ENCODE assay signal across 15 cellular contexts in genomic region chr1:91783423-91784162, GRCh38.
DNase-seq lines count a peak whose midpoint lies in the region; FAIRE-seq and TF ChIP-seq lines count a peak whose summit lies in the region.
"Had no signal": no experiment of that assay in that cellular context is flagged by ENCODE, and none has a peak within 500 bp of the region (broad histone marks: within the 10 kb centered on the region; RNA-seq: fewer than 3 reads in every experiment).

No MANE protein-coding gene starts in this region.

- DNase-seq in RPMI7951 (ENCODE audit: low read depth) = peak; percentile 52
- peak; percentile 86 for DNase-seq in fibroblast of mammary gland (ENCODE audit: low read depth)
- DNase-seq in mesothelial cell of epicardium (ENCODE audit: low spot score in 2 of 2, unreplicated experiment in 2 of 2) = no peak
- no peak for DNase-seq in tibial nerve (ENCODE audit: low spot score in 2 of 2)
- DNase-seq in foreskin melanocyte = no peak
- no peak for DNase-seq in kidney
- no peak for DNase-seq in HEK293T (ENCODE audit: extremely low spot score)
- no peak for DNase-seq in NCI-H187 (lab: John Stamatoyannopoulos, UW)
- DNase-seq: activated naive CD8-positive, alpha-beta T cell treated with anti-CD3 and anti-CD28 coated beads for 36 hours; Karpas-422; NCI-H2171 treated with DMSO at 0.1 percent for 48 hours; PC-9; posterior cingulate gyrus had no signal

- peaks cover 50% of the 10 kb centered on the region for H3K4me1 Mint-ChIP-seq in mesothelial cell of epicardium

- H3K36me3 ChIP-seq in tibial nerve (peaks cover 0 to 5% (median 0%) of the 10 kb centered on the region in 3 donors), kidney (ENCODE audit: control insufficient read depth in 1 of 2, insufficient read depth in 2 of 2, low read length in 2 of 2) (no peaks in the 10 kb centered on the region)

- CTCF ChIA-PET in HEK293T (lab: Yijun Ruan, JAX) = no interaction called here

- no peak for TF ChIP-seq POLR2A in tibial nerve (IDR thresholded peaks at IDR 0.05)

- no peak for FAIRE-seq in kidney (lab: Jason Lieb, UNC)
- FAIRE-seq: endometrium, keratinocyte had no signal

- TF ChIP-seq CTCF in fibroblast of mammary gland (conservative IDR thresholded peaks at IDR 0.05; ENCODE audit: control insufficient read depth, insufficient read depth, low read depth, low read length) (no peak), mesothelial cell of epicardium (IDR thresholded peaks at IDR 0.05; ENCODE audit: unreplicated experiment) (no peak), tibial nerve (IDR thresholded peaks at IDR 0.05) (no peak), kidney (IDR thresholded peaks at IDR 0.05; ENCODE audit: borderline replicate concordance, extremely low read depth, insufficient read depth) (no peak)

- H3K9me3 Mint-ChIP-seq in mesothelial cell of epicardium = no peaks in the 10 kb centered on the region
- H3K9me3 Mint-ChIP-seq: activated naive CD8-positive, alpha-beta T cell treated with anti-CD3 and anti-CD28 coated beads for 36 hours had no signal

- no peak overlapping the region for H3K4me3 Mint-ChIP-seq in mesothelial cell of epicardium
- H3K4me3 Mint-ChIP-seq: activated naive CD8-positive, alpha-beta T cell treated with anti-CD3 and anti-CD28 coated beads for 36 hours had no signal

- WGBS in tibial nerve, 2 donors = 38 to 44% methylated on average over 7 of the region's 7 CpGs

- H3K27ac Mint-ChIP-seq in mesothelial cell of epicardium = peak overlapping the region; percentile 69
- H3K27ac Mint-ChIP-seq: activated naive CD8-positive, alpha-beta T cell treated with anti-CD3 and anti-CD28 coated beads for 36 hours had no signal

- H3K27me3 Mint-ChIP-seq in mesothelial cell of epicardium (ENCODE audit: low read depth) = no peaks in the 10 kb centered on the region
- H3K27me3 Mint-ChIP-seq: activated naive CD8-positive, alpha-beta T cell treated with anti-CD3 and anti-CD28 coated beads for 36 hours had no signal

- H3K27ac ChIP-seq in tibial nerve (peak overlapping the region; percentile 16 to 86 (median 64)), kidney (ENCODE audit: low read depth in 2 of 2, low read length in 2 of 2) (no peak overlapping the region)
- H3K27ac ChIP-seq: PC-9 had no signal

- peaks cover 6 to 82% (median 31%) of the 10 kb centered on the region in 4 donors for H3K4me1 ChIP-seq in tibial nerve
- H3K4me1 ChIP-seq in kidney (ENCODE audit: control insufficient read depth in 1 of 2, insufficient read depth in 1 of 2, low read depth in 1 of 2, low read length in 2 of 2) = peaks cover 13 to 18% of the 10 kb centered on the region in 2 donors

- H3K4me3 ChIP-seq in fibroblast of mammary gland (ENCODE audit: control insufficient read depth, low read depth, low read length) = no peak overlapping the region
- no peak overlapping the region for H3K4me3 ChIP-seq in tibial nerve
- H3K4me3 ChIP-seq in kidney (ENCODE audit: low read length in 2 of 2) = no peak overlapping the region
- H3K4me3 ChIP-seq: PC-9 had no signal

- no peak overlapping the region for H3K9ac ChIP-seq in kidney (ENCODE audit: low read length in 2 of 2)

- POLR2A ChIA-PET in HEK293T (lab: Yijun Ruan, JAX) = no interaction called here

- intact Hi-C loops in kidney (cut with DNase I) = no loop called here

- no peaks in the 10 kb centered on the region for H3K27me3 ChIP-seq in tibial nerve

- no peaks in the 10 kb centered on the region for H3K9me3 ChIP-seq in tibial nerve
- H3K9me3 ChIP-seq in kidney (ENCODE audit: control insufficient read depth in 1 of 2, low read length in 2 of 2) = no peaks in the 10 kb centered on the region

- TF ChIP-seq EP300 in tibial nerve (IDR thresholded peaks at IDR 0.05) = peak in 1 of 2 donors; percentile 10

- no peaks in the 10 kb centered on the region for H3K36me3 Mint-ChIP-seq in mesothelial cell of epicardium

TF ChIP-seq in HEK293T, 16 proteins besides CTCF, POLR2A, EP300 and RAD21:
- TF ChIP-seq L3MBTL2 (conservative IDR thresholded peaks at IDR 0.05) (no peak), PKNOX1 (IDR thresholded peaks at IDR 0.05) (no peak), BHLHE40 (IDR thresholded peaks at IDR 0.05; ENCODE audit: borderline replicate concordance) (no peak), TARDBP (IDR thresholded peaks at IDR 0.05) (no peak), CTBP1 (IDR thresholded peaks at IDR 0.05; ENCODE audit: borderline replicate concordance) (no peak), HDGF (IDR thresholded peaks at IDR 0.05; ENCODE audit: borderline replicate concordance) (no peak), FOXM1 (IDR thresholded peaks at IDR 0.05; ENCODE audit: borderline replicate concordance) (no peak), FOXA1 (IDR thresholded peaks at IDR 0.05) (no peak), LEF1 (IDR thresholded peaks at IDR 0.05; ENCODE audit: borderline replicate concordance) (no peak), SUZ12 (IDR thresholded peaks at IDR 0.05) (no peak), SP1 (IDR thresholded peaks at IDR 0.05) (no peak), ARNT (IDR thresholded peaks at IDR 0.05) (no peak), NFRKB (IDR thresholded peaks at IDR 0.05) (no peak)
TF ChIP-seq in HEK293T: peak in this region for 0.

Comparison
In these comparisons a context has a peak if more than half of its experiments do, and no peak if none do; other contexts are left out.
1. DNase-seq: peak in RPMI7951 (single experiment) and fibroblast of mammary gland (single experiment); none in mesothelial cell of epicardium (0 of 2), tibial nerve (0 of 2), foreskin melanocyte (single experiment), kidney (single experiment), HEK293T (single experiment) and NCI-H187 (0 of 2).
2. H3K27ac ChIP-seq: peak in tibial nerve (4 of 4); none in kidney (0 of 2).